ENCODE assay signal across 8 cellular contexts in the genomic region with DNA sequence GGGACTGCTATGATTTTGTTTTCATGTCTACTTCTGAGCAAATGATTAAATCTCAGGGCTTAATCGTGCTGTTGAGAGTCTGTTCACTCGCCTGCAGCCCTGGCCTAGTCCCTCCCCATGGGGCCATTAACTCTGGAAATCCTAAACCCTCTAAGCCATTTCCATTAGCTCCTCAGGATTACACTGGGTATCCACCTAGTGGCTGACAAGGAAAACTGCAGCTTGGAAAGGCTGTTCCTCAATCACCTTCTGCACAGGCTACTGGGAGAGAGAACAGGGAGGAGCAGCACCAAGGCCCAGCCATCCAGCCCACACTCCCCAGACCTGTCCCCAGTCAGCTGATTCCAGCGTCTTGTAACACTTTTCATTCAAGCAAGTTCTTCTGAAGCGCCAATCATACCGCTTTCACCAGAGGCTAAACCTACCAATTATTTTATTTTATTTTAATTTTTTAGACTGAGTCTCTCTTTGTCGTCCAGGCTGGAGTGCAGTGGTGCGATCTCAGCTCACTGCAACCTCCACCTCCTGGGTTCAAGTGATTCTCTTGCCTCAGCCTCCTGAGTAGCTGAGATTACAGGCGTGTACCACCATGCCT. TPM values are rescaled to one million over a fixed set of nuclear protein-coding genes. Genes with fewer than 3 reads are reported as not detected.
A peak's percentile ranks its signal among the peaks of the same experiment; 100 is the strongest.
DNase-seq lines count a peak whose midpoint lies in the region; ATAC-seq and TF ChIP-seq lines count a peak whose summit lies in the region.

No MANE protein-coding gene starts in this region.

- peaks cover 3 to 9% (median 7%) of the 10 kb centered on the region in 3 donors for H3K4me1 Mint-ChIP-seq in naive B cell

- H3K9ac ChIP-seq in SU-DHL-6 (ENCODE audit: low read length): no peak overlapping the region

- DNase-seq in 8988T: peak; percentile 13
- peak; percentile 80 for DNase-seq in GM03348 (ENCODE audit: low spot score)
- peak; percentile 90 for DNase-seq in NCI-H1436 (lab: John Stamatoyannopoulos, UW)
- DNase-seq in epithelial cell of proximal tubule (ENCODE audit: low read depth): peak; percentile 10
- peak; percentile 32 for DNase-seq in naive B cell
- DNase-seq in lower leg skin (ENCODE audit: low spot score in 2 of 2): no peak

- WGBS in lower leg skin, 2 donors: 51 to 60% methylated on average over 8 of the region's 8 CpGs

- TF ChIP-seq CTCF in SU-DHL-6 (IDR thresholded peaks at IDR 0.05; ENCODE audit: insufficient read depth, low read length, poor library complexity, severe bottlenecking): peak; percentile 53
- peak; percentile 81 for TF ChIP-seq CTCF in epithelial cell of proximal tubule (conservative IDR thresholded peaks at IDR 0.05; ENCODE audit: low read depth, low read length)
- TF ChIP-seq CTCF in lower leg skin (IDR thresholded peaks at IDR 0.05): no peak

- no peak overlapping the region for H3K4me2 ChIP-seq in SU-DHL-6 (ENCODE audit: low read depth, low read length, poor library complexity, severe bottlenecking)

- H3K36me3 ChIP-seq in SU-DHL-6 (ENCODE audit: low read length): no peaks in the 10 kb centered on the region

- H3K4me3 Mint-ChIP-seq in naive B cell: no peak overlapping the region

- no peak overlapping the region for H3K27ac ChIP-seq in SU-DHL-6 (ENCODE audit: low read depth, low read length)

- H3K4me3 ChIP-seq in SU-DHL-6 (ENCODE audit: insufficient read depth, low read length, poor library complexity, severe bottlenecking) (no peak overlapping the region), epithelial cell of proximal tubule (ENCODE audit: low read depth, low read length) (no peak overlapping the region), lower leg skin (ENCODE audit: low read depth, poor library complexity, severe bottlenecking) (no peak overlapping the region)

- peak; percentile 68 for ATAC-seq in HG02588 (IDR thresholded peaks at IDR 0.05; ENCODE audit: unreplicated experiment)
- ATAC-seq in naive B cell (ENCODE audit: low read depth in 2 of 2): peak; percentile 39 to 45

- H3K27me3 Mint-ChIP-seq in naive B cell: peaks cover 0 to 21% (median 9%) of the 10 kb centered on the region in 3 donors

- H2AFZ ChIP-seq in SU-DHL-6 (ENCODE audit: low read depth, low read length, severe bottlenecking): no peak overlapping the region

- H3K36me3 Mint-ChIP-seq in naive B cell: no peaks in the 10 kb centered on the region

- no peaks in the 10 kb centered on the region for H3K9me2 ChIP-seq in SU-DHL-6 (replicated peaks; ENCODE audit: insufficient read depth, low read length)

- H3K79me2 ChIP-seq in SU-DHL-6 (ENCODE audit: insufficient read depth, low read length): no peaks in the 10 kb centered on the region

- no peaks in the 10 kb centered on the region for H4K20me1 ChIP-seq in SU-DHL-6 (ENCODE audit: low read depth, low read length)

- no peaks in the 10 kb centered on the region for H3F3A ChIP-seq in SU-DHL-6 (ENCODE audit: insufficient read depth)

- H3K9me3 ChIP-seq in SU-DHL-6 (ENCODE audit: insufficient read depth, low read length): no peaks in the 10 kb centered on the region

- TF ChIP-seq POLR2A in lower leg skin (IDR thresholded peaks at IDR 0.05): no peak

- no peaks in the 10 kb centered on the region for H3K9me3 Mint-ChIP-seq in naive B cell

- intact Hi-C loops in lower leg skin (cut with DNase I; ENCODE audit: low total_unique reads): no loop called here

- no peak overlapping the region for H3K27ac Mint-ChIP-seq in naive B cell

- no peaks in the 10 kb centered on the region for H3K27me3 ChIP-seq in SU-DHL-6 (ENCODE audit: low read length)

RNA-seq across cellular contexts. Expression of a gene that starts 48.7 kb away (rescaled TPM):
- total RNA-seq in epithelial cell of proximal tubule (not detected in 2 replicates), lower leg skin (not detected)
- polyA plus RNA-seq in naive B cell (ENCODE audit: low read depth in 6 of 6): not detected

RNA-seq across cellular contexts. Expression of a gene that starts 57.7 kb away (rescaled TPM):
- not detected in 2 replicates for total RNA-seq in epithelial cell of proximal tubule
- polyA plus RNA-seq in naive B cell (ENCODE audit: low read depth in 6 of 6): not detected
- not detected for total RNA-seq in lower leg skin

Comparison
In these comparisons a context has a peak if more than half of its experiments do, and no peak if none do; other contexts are left out.
1. DNase-seq: peak in 8988T (single experiment), GM03348 (single experiment), NCI-H1436 (single experiment), epithelial cell of proximal tubule (single experiment) and naive B cell (single experiment); none in lower leg skin (0 of 2).
2. CTCF ChIP-seq: peak in SU-DHL-6 (single experiment) and epithelial cell of proximal tubule (single experiment); none in lower leg skin (0 of 3).